ENCODE assay signal across 18 cellular contexts in the genomic region with DNA sequence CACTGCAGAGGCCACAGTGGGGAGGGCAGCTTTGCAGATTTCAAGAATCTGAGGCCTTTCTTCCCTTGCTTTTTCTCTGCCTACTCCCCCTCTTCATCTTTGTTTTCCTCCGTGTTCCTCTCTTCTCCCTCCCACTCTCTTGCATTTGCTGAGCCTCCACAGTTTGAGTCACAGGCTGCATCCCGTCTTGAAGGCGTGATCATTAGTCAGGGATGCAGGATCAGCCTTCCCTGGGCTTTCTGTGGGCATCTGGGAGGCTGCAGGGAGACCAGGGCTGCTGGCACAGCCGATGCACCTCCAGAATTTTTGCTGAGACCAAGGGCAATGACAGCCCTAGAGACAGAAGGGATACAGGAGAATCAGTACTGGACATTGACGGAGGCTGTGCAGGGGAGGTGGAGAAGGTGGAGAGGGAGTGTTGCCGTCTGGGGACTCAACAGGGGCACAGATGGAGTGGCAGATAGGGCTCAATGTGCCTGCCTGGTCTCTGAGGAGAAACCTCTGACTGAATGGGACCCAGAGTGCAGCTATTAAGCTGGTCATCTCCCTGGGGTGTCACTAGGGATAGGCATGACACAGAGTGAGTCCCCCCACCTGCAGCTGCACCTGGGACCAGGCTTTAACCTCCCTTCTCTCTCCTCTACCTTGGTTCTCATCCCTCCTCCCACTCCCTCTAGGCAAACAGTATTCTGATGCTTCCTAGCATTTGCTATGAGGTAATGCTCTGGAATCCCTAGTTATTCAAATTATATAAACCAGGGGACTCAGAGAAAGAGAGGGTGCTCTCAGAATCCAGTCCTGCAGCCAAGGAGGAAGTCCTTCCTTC. TPM values are rescaled to one million over a fixed set of nuclear protein-coding genes. Genes with fewer than 3 reads are reported as not detected.
DNase-seq lines count a peak whose midpoint lies in the region; ATAC-seq and TF ChIP-seq lines count a peak whose summit lies in the region.
"Had no signal": no experiment of that assay in that cellular context is flagged by ENCODE, and none has a peak within 500 bp of the region (broad histone marks: within the 10 kb centered on the region; RNA-seq: fewer than 3 reads in every experiment).

No MANE protein-coding gene starts in this region.

- no peak overlapping the region for H4K8ac ChIP-seq in neuronal stem cell (ENCODE audit: low read depth, low read length)

- H3K36me3 Mint-ChIP-seq in activated CD4-positive, alpha-beta memory T cell treated with anti-CD3 and anti-CD28 coated beads for 36 hours: no peaks in the 10 kb centered on the region

- no peak overlapping the region for H3K27ac ChIP-seq in neuronal stem cell (replicated peaks; ENCODE audit: low read length)
- no peak overlapping the region for H3K27ac ChIP-seq in testis

- peak; percentile 35 for DNase-seq in Ammon's horn (ENCODE audit: low spot score)
- DNase-seq in NCI-H226: peak; percentile 52
- DNase-seq in choroid plexus epithelial cell (ENCODE audit: low read depth): peak; percentile 9
- no peak for DNase-seq in neuronal stem cell (ENCODE audit: low spot score)
- no peak for DNase-seq in testis
- no peak for DNase-seq in activated naive CD4-positive, alpha-beta T cell (lab: John Stamatoyannopoulos, UW)
- no peak for DNase-seq in activated CD4-positive, alpha-beta memory T cell treated with anti-CD3 and anti-CD28 coated beads for 36 hours
- DNase-seq: C1 segment of cervical spinal cord; foreskin melanocyte; islet precursor cell; NCI-H1436 treated with DMSO at 0.1 percent for 48 hours; NCI-H526 treated with DMSO at 0.1 percent for 48 hours; SHP77; stimulated activated CD4-positive, alpha-beta T cell treated with anti-CD3 and anti-CD28 coated beads, Interleukin-4, amount 100 ng/mL, for 4 hours; stimulated activated naive CD4-positive, alpha-beta T cell had no signal

- H2BK5ac ChIP-seq in neuronal stem cell (ENCODE audit: low read length): no peak overlapping the region

- H3K4me2 ChIP-seq in neuronal stem cell (ENCODE audit: insufficient read depth, low read length, poor library complexity, severe bottlenecking): no peak overlapping the region

- H3K9me3 Mint-ChIP-seq in activated CD4-positive, alpha-beta memory T cell treated with anti-CD3 and anti-CD28 coated beads for 36 hours: no peaks in the 10 kb centered on the region
- H3K9me3 Mint-ChIP-seq: activated naive CD4-positive, alpha-beta T cell treated with anti-CD3 and anti-CD28 coated beads, Interleukin-2, amount 50 U/mL, for 24 hours; dendritic cell treated with granulocyte-macrophage colony-stimulating factor and Interleukin-4, amounts not matched to agents 40 ng/mL and 50 ng/mL, for 4 days had no signal

- POLR2A ChIA-PET in activated CD4-positive, alpha-beta memory T cell treated with anti-CD3 and anti-CD28 coated beads for 36 hours (lab: Charles Lee): interaction anchor here (0.5 kb wide), 1 partner anchor 41 kb away, joined by 3 read pairs; no protein-coding TSS in a partner anchor

- peak overlapping the region; percentile 30 for H2AFZ ChIP-seq in neuronal stem cell (ENCODE audit: low read length)

- no peak for ATAC-seq in HG03108 (IDR thresholded peaks at IDR 0.05; ENCODE audit: unreplicated experiment)

- no peak overlapping the region for H3K27ac Mint-ChIP-seq in activated CD4-positive, alpha-beta memory T cell treated with anti-CD3 and anti-CD28 coated beads for 36 hours
- H3K27ac Mint-ChIP-seq: activated naive CD4-positive, alpha-beta T cell treated with anti-CD3 and anti-CD28 coated beads, Interleukin-2, amount 50 U/mL, for 24 hours; dendritic cell treated with granulocyte-macrophage colony-stimulating factor and Interleukin-4, amounts not matched to agents 40 ng/mL and 50 ng/mL, for 4 days had no signal

- H3K4me3 ChIP-seq in choroid plexus epithelial cell (ENCODE audit: low read depth, low read length): no peak overlapping the region
- no peak overlapping the region for H3K4me3 ChIP-seq in neuronal stem cell (ENCODE audit: low read length in 2 of 2)
- H3K4me3 ChIP-seq in testis: no peak overlapping the region

- intact Hi-C loops in testis (cut with DNase I; ENCODE audit: low total_unique reads): no loop called here
- intact Hi-C loops in activated CD4-positive, alpha-beta memory T cell treated with anti-CD3 and anti-CD28 coated beads for 36 hours (cut with micrococcal nuclease): no loop called here

- TF ChIP-seq POLR2A in testis (IDR thresholded peaks at IDR 0.05): no peak

- no peak overlapping the region for H4K91ac ChIP-seq in neuronal stem cell (ENCODE audit: low read depth, low read length, poor library complexity)

- no peaks in the 10 kb centered on the region for H3K79me1 ChIP-seq in neuronal stem cell (ENCODE audit: low read depth, low read length)

- H3K23ac ChIP-seq in neuronal stem cell (ENCODE audit: low read depth, low read length, poor library complexity): peak overlapping the region; percentile 27

- no CpG with 5 or more reads among the region's 6 CpGs for WGBS in neuronal stem cell (ENCODE audit: extremely low coverage in 2 of 2, insufficient read length in 2 of 2, insufficient replicate concordance in 1 of 2), 2 donors
- 48 to 58% methylated on average over 6 of the region's 6 CpGs for WGBS in testis, 2 donors

- CTCF ChIA-PET in activated CD4-positive, alpha-beta memory T cell treated with anti-CD3 and anti-CD28 coated beads for 36 hours (lab: Charles Lee): no interaction called here

- H2BK15ac ChIP-seq in neuronal stem cell (ENCODE audit: low read length): no peak overlapping the region

- H3K4ac ChIP-seq in neuronal stem cell (ENCODE audit: low read length): no peak overlapping the region

- H3K4me1 ChIP-seq in neuronal stem cell (ENCODE audit: control insufficient read depth in 2 of 2, insufficient read depth in 1 of 2, low read depth in 1 of 2, low read length in 2 of 2) (peaks cover 2 to 4% of the 10 kb centered on the region in 2 donors), testis (peaks cover 3% of the 10 kb centered on the region)

- H3K4me3 Mint-ChIP-seq in activated CD4-positive, alpha-beta memory T cell treated with anti-CD3 and anti-CD28 coated beads for 36 hours: no peak overlapping the region
- H3K4me3 Mint-ChIP-seq: activated naive CD4-positive, alpha-beta T cell treated with anti-CD3 and anti-CD28 coated beads, Interleukin-2, amount 50 U/mL, for 24 hours; dendritic cell treated with granulocyte-macrophage colony-stimulating factor and Interleukin-4, amounts not matched to agents 40 ng/mL and 50 ng/mL, for 4 days had no signal

- no peak overlapping the region for H3K14ac ChIP-seq in neuronal stem cell (ENCODE audit: low read length)

- no peaks in the 10 kb centered on the region for H3K36me3 ChIP-seq in neuronal stem cell (replicated peaks in 1 of 2; ENCODE audit: control insufficient read depth in 2 of 2, insufficient read depth in 2 of 2, low read length in 2 of 2)
- no peaks in the 10 kb centered on the region for H3K36me3 ChIP-seq in testis (ENCODE audit: low read depth, missing control alignments)

- no peaks in the 10 kb centered on the region for H3K9me3 ChIP-seq in neuronal stem cell (replicated peaks in 1 of 2; ENCODE audit: control insufficient read depth in 2 of 2, insufficient read depth in 1 of 2, low read depth in 1 of 2, low read length in 2 of 2)
- H3K9me3 ChIP-seq in testis: no peaks in the 10 kb centered on the region

- TF ChIP-seq CTCF in choroid plexus epithelial cell (conservative IDR thresholded peaks at IDR 0.05; ENCODE audit: low read depth, low read length): no peak
- TF ChIP-seq CTCF in testis (IDR thresholded peaks at IDR 0.05): no peak

- peaks cover 0 to 9% (median 0%) of the 10 kb centered on the region in 3 experiments for H3K27me3 ChIP-seq in neuronal stem cell (ENCODE audit: control insufficient read depth in 3 of 3, insufficient read depth in 3 of 3, low read depth in 1 of 3, low read length in 3 of 3)
- H3K27me3 ChIP-seq in testis: no peaks in the 10 kb centered on the region

- H3K4me1 Mint-ChIP-seq in activated CD4-positive, alpha-beta memory T cell treated with anti-CD3 and anti-CD28 coated beads for 36 hours (ENCODE audit: low read depth): no peaks in the 10 kb centered on the region
- H3K4me1 Mint-ChIP-seq: activated naive CD4-positive, alpha-beta T cell treated with anti-CD3 and anti-CD28 coated beads, Interleukin-2, amount 50 U/mL, for 24 hours had no signal

- H2BK120ac ChIP-seq in neuronal stem cell (ENCODE audit: low read depth, low read length): no peak overlapping the region

- H3K27me3 Mint-ChIP-seq in activated CD4-positive, alpha-beta memory T cell treated with anti-CD3 and anti-CD28 coated beads for 36 hours: no peaks in the 10 kb centered on the region
- H3K27me3 Mint-ChIP-seq: activated naive CD4-positive, alpha-beta T cell treated with anti-CD3 and anti-CD28 coated beads, Interleukin-2, amount 50 U/mL, for 24 hours; dendritic cell treated with granulocyte-macrophage colony-stimulating factor and Interleukin-4, amounts not matched to agents 40 ng/mL and 50 ng/mL, for 4 days had no signal

- H2AK5ac ChIP-seq in neuronal stem cell (ENCODE audit: low read depth, low read length): no peak overlapping the region

- no peak overlapping the region for H3K9ac ChIP-seq in neuronal stem cell (ENCODE audit: low read depth, low read length, poor library complexity)

- H2BK12ac ChIP-seq in neuronal stem cell (ENCODE audit: low read length): no peak overlapping the region

- peak overlapping the region; percentile 3 for H3K18ac ChIP-seq in neuronal stem cell (ENCODE audit: low read length)

RNA-seq across cellular contexts. Expression of a gene that starts 29.0 kb away (rescaled TPM):
- 6.1 TPM for polyA plus RNA-seq in neuronal stem cell (2013, experiment 1 of 2)
- polyA plus RNA-seq in neuronal stem cell (2013, experiment 2 of 2): 5.5 TPM
- 10 to 100 TPM; 33.3 to 36.7 TPM for total RNA-seq in testis
- polyA plus RNA-seq in testis (ENCODE audit: insufficient read depth, low read depth, low replicate concordance): 59.7 TPM
- 1 to 10 TPM; 5.5 to 6.9 TPM for total RNA-seq in activated CD4-positive, alpha-beta memory T cell treated with anti-CD3 and anti-CD28 coated beads for 36 hours

RNA-seq across cellular contexts. Expression of a gene that starts 41.2 kb away (rescaled TPM):
- 17.1 TPM for polyA plus RNA-seq in neuronal stem cell (2013, experiment 1 of 2)
- polyA plus RNA-seq in neuronal stem cell (2013, experiment 2 of 2): 17.6 TPM
- total RNA-seq in testis: 1 to 10 TPM; 3.6 to 3.7 TPM
- 3.0 TPM for polyA plus RNA-seq in testis (ENCODE audit: insufficient read depth, low read depth, low replicate concordance)
- total RNA-seq in activated CD4-positive, alpha-beta memory T cell treated with anti-CD3 and anti-CD28 coated beads for 36 hours: 1 to 10 TPM; 1.5 TPM

Comparison
In these comparisons a context has a peak if more than half of its experiments do, and no peak if none do; other contexts are left out.
1. DNase-seq: peak in Ammon's horn (single experiment), NCI-H226 (single experiment) and choroid plexus epithelial cell (single experiment); none in neuronal stem cell (single experiment), testis (single experiment), activated naive CD4-positive, alpha-beta T cell (0 of 4) and activated CD4-positive, alpha-beta memory T cell treated with anti-CD3 and anti-CD28 coated beads for 36 hours (single experiment).
2. RNA of a gene that starts 29.0 kb away (total RNA-seq): 33.3 to 36.7 TPM in testis; 5.5 to 6.9 TPM in activated CD4-positive, alpha-beta memory T cell treated with anti-CD3 and anti-CD28 coated beads for 36 hours; every median in the first group is over 4 times any median in the second.